27 cellular contexts compared by ENCODE assay signal in genomic region chr10:101363850-101364400, GRCh38.
"Had no signal": no experiment of that assay in that cellular context is flagged by ENCODE, and none has a peak within 500 bp of the region (broad histone marks: within the 10 kb centered on the region; RNA-seq: fewer than 3 reads in every experiment).

No MANE protein-coding gene starts in this region.

- H3K36me3 ChIP-seq: adrenal gland had no signal

- H3K27ac Mint-ChIP-seq: activated B cell treated with CpG ODN at 0.5 μM for 24 hours; activated CD4-positive, alpha-beta T cell treated with anti-CD3 and anti-CD28 coated beads, Interleukin-2, amount 10 ng/mL, durations not matched to agents 24 days and 14 days; activated CD8-positive, alpha-beta memory T cell treated with anti-CD3 and anti-CD28 coated beads, Interleukin-2, amount 10 ng/mL, durations not matched to agents 7 days and 5 days; activated naive CD4-positive, alpha-beta T cell treated with anti-CD3 and anti-CD28 coated beads, Interleukin-2, amount 10 ng/mL, durations not matched to agents 7 days and 5 days; activated naive CD8-positive, alpha-beta T cell treated with anti-CD3 and anti-CD28 coated beads for 36 hours; activated T-cell treated with anti-CD3 and anti-CD28 coated beads, Interleukin-2, amount 50 U/mL, for 24 hours; T-helper 17 cell had no signal

- H3K27me3 ChIP-seq: adrenal gland, SJCRH30 had no signal

- ATAC-seq: activated CD8-positive, alpha-beta memory T cell treated with anti-CD3 and anti-CD28 coated beads, Interleukin-2, amount 10 ng/mL, durations not matched to agents 7 days and 5 days; Panc1; T-helper 17 cell had no signal

- H3K4me3 ChIP-seq: adrenal gland, SJCRH30 had no signal

- H3K9me3 Mint-ChIP-seq: activated B cell treated with CpG ODN at 0.5 μM for 24 hours; activated CD4-positive, alpha-beta T cell treated with anti-CD3 and anti-CD28 coated beads, Interleukin-2, amount 10 ng/mL, durations not matched to agents 24 days and 14 days; activated naive CD4-positive, alpha-beta T cell treated with anti-CD3 and anti-CD28 coated beads, Interleukin-2, amount 10 ng/mL, durations not matched to agents 7 days and 5 days; activated naive CD8-positive, alpha-beta T cell treated with anti-CD3 and anti-CD28 coated beads for 36 hours; activated T-cell treated with anti-CD3 and anti-CD28 coated beads, Interleukin-2, amount 50 U/mL, for 24 hours had no signal

- H3K27me3 Mint-ChIP-seq: activated B cell treated with CpG ODN at 0.5 μM for 24 hours; activated CD4-positive, alpha-beta T cell treated with anti-CD3 and anti-CD28 coated beads, Interleukin-2, amount 10 ng/mL, durations not matched to agents 24 days and 14 days; activated CD8-positive, alpha-beta memory T cell treated with anti-CD3 and anti-CD28 coated beads, Interleukin-2, amount 10 ng/mL, durations not matched to agents 7 days and 5 days; activated naive CD4-positive, alpha-beta T cell treated with anti-CD3 and anti-CD28 coated beads, Interleukin-2, amount 10 ng/mL, durations not matched to agents 7 days and 5 days; activated naive CD8-positive, alpha-beta T cell treated with anti-CD3 and anti-CD28 coated beads for 36 hours; activated T-cell treated with anti-CD3 and anti-CD28 coated beads, Interleukin-2, amount 50 U/mL, for 24 hours; T-helper 17 cell had no signal

- H3K9me3 ChIP-seq: adrenal gland, SJCRH30 had no signal

- H3K27ac ChIP-seq: adrenal gland, SJCRH30 had no signal

- H3K4me3 Mint-ChIP-seq: activated B cell treated with CpG ODN at 0.5 μM for 24 hours; activated CD4-positive, alpha-beta T cell treated with anti-CD3 and anti-CD28 coated beads, Interleukin-2, amount 10 ng/mL, durations not matched to agents 24 days and 14 days; activated CD8-positive, alpha-beta memory T cell treated with anti-CD3 and anti-CD28 coated beads, Interleukin-2, amount 10 ng/mL, durations not matched to agents 7 days and 5 days; activated naive CD4-positive, alpha-beta T cell treated with anti-CD3 and anti-CD28 coated beads, Interleukin-2, amount 10 ng/mL, durations not matched to agents 7 days and 5 days; activated naive CD8-positive, alpha-beta T cell treated with anti-CD3 and anti-CD28 coated beads for 36 hours; activated T-cell treated with anti-CD3 and anti-CD28 coated beads, Interleukin-2, amount 50 U/mL, for 24 hours; T-helper 17 cell had no signal

- DNase-seq: activated B cell treated with CpG ODN at 0.5 μM for 24 hours; activated CD4-positive, alpha-beta T cell treated with anti-CD3 and anti-CD28 coated beads for 1 hour; activated CD4-positive, alpha-beta T cell treated with anti-CD3 and anti-CD28 coated beads, Interleukin-2, amount 10 ng/mL, durations not matched to agents 24 days and 14 days; activated CD4-positive, alpha-beta T cell treated with anti-CD3 and anti-CD28 coated beads, Interleukin-2, amount 50 U/mL, for 48 hours; activated CD8-positive, alpha-beta memory T cell treated with anti-CD3 and anti-CD28 coated beads, Interleukin-2, amount 10 ng/mL, durations not matched to agents 7 days and 5 days; activated effector memory CD4-positive, alpha-beta T cell treated with anti-CD3 and anti-CD28 coated beads, Interleukin-2, amount 50 U/mL, for 16 hours; activated naive CD4-positive, alpha-beta T cell treated with anti-CD3 and anti-CD28 coated beads, Interleukin-2, amount 10 ng/mL, durations not matched to agents 7 days and 5 days; activated naive CD8-positive, alpha-beta T cell treated with anti-CD3 and anti-CD28 coated beads for 36 hours; activated T-cell treated with anti-CD3 and anti-CD28 coated beads, Interleukin-2, amount 50 U/mL, for 24 hours; adrenal gland; anterior cingulate cortex; central memory CD4-positive, alpha-beta T cell; Kasumi-1; NCI-H1105 treated with DMSO at 0.1 percent for 48 hours; NCI-H1436 treated with DMSO at 0.1 percent for 48 hours; NCI-H187; NCI-H2081; NCI-H510A treated with DMSO at 0.1 percent for 48 hours; NCI-H69; NK-92 treated with Interleukin-12 subunit alpha and Interleukin-12 subunit beta, amount 100 ng/mL, for 24 hours; OCI-M1; Right ventricle myocardium superior; RPMI8226; SJCRH30; T-helper 17 cell; T-helper 9 cell had no signal
